ENCODE assay signal across 8 cellular contexts in genomic region chr13:59458908-59459579, GRCh38.
DNase-seq lines count a peak whose midpoint lies in the region; ATAC-seq lines count a peak whose summit lies in the region.

No MANE protein-coding gene starts in this region.

- peaks cover 18% of the 10 kb centered on the region for H3K4me1 Mint-ChIP-seq in dendritic cell treated with granulocyte-macrophage colony-stimulating factor and Interleukin-4, amounts not matched to agents 40 ng/mL and 50 ng/mL, for 4 days (ENCODE audit: low read depth)

- ATAC-seq in GM19328 (IDR thresholded peaks at IDR 0.05; ENCODE audit: unreplicated experiment) (no peak), HG02763 (IDR thresholded peaks at IDR 0.05; ENCODE audit: unreplicated experiment) (no peak)

- H3K79me2 ChIP-seq in Karpas-422 (ENCODE audit: low read length), result no peaks in the 10 kb centered on the region

- no peaks in the 10 kb centered on the region for H3K36me3 Mint-ChIP-seq in dendritic cell treated with granulocyte-macrophage colony-stimulating factor and Interleukin-4, amounts not matched to agents 40 ng/mL and 50 ng/mL, for 4 days (ENCODE audit: low read depth)

- intact Hi-C loops in dendritic cell treated with granulocyte-macrophage colony-stimulating factor and Interleukin-4, amounts not matched to agents 40 ng/mL and 50 ng/mL, for 4 days (cut with micrococcal nuclease), result loop anchor here (5.0 kb wide), 1 partner anchor 208 kb away; no protein-coding TSS in a partner anchor

- H3K27me3 ChIP-seq in BLaER1 (no peaks in the 10 kb centered on the region), Karpas-422 (ENCODE audit: low read length) (no peaks in the 10 kb centered on the region)

- H3K4me3 Mint-ChIP-seq in dendritic cell treated with granulocyte-macrophage colony-stimulating factor and Interleukin-4, amounts not matched to agents 40 ng/mL and 50 ng/mL, for 4 days, result peak overlapping the region; percentile 33

- no peak overlapping the region for H2AFZ ChIP-seq in Karpas-422 (ENCODE audit: low read length)

- H3K9me3 Mint-ChIP-seq in dendritic cell treated with granulocyte-macrophage colony-stimulating factor and Interleukin-4, amounts not matched to agents 40 ng/mL and 50 ng/mL, for 4 days, result no peaks in the 10 kb centered on the region

- peak; percentile 34 for DNase-seq in NCI-H2107 treated with DMSO at 0.1 percent for 48 hours (lab: John Stamatoyannopoulos, UW; ENCODE audit: unreplicated experiment)
- peak; percentile 4 for DNase-seq in midbrain (lab: John Stamatoyannopoulos, UW)
- DNase-seq in Karpas-422, result no peak
- DNase-seq in NCI-H526 (lab: John Stamatoyannopoulos, UW), result no peak

- peak overlapping the region; percentile 85 for H3K27ac Mint-ChIP-seq in dendritic cell treated with granulocyte-macrophage colony-stimulating factor and Interleukin-4, amounts not matched to agents 40 ng/mL and 50 ng/mL, for 4 days

- H4K20me1 ChIP-seq in BLaER1 (no peaks in the 10 kb centered on the region), Karpas-422 (ENCODE audit: insufficient read depth, low read depth, low read length) (no peaks in the 10 kb centered on the region)

- H3K4me3 ChIP-seq in BLaER1, result no peak overlapping the region
- no peak overlapping the region for H3K4me3 ChIP-seq in Karpas-422 (ENCODE audit: low read length)

- H3K36me3 ChIP-seq in BLaER1 (no peaks in the 10 kb centered on the region), Karpas-422 (ENCODE audit: insufficient read depth, low read length) (no peaks in the 10 kb centered on the region)

- no peaks in the 10 kb centered on the region for H3K9me3 ChIP-seq in BLaER1
- no peaks in the 10 kb centered on the region for H3K9me3 ChIP-seq in Karpas-422 (ENCODE audit: low read length)

- H3K27ac ChIP-seq in BLaER1 (peak overlapping the region; percentile 54; the same call in 1 of the 2 replicates), Karpas-422 (ENCODE audit: low read length) (no peak overlapping the region)

- H3K4me1 ChIP-seq in BLaER1 (peaks cover 49% of the 10 kb centered on the region), Karpas-422 (ENCODE audit: low read length) (no peaks in the 10 kb centered on the region)

- H3K27me3 Mint-ChIP-seq in dendritic cell treated with granulocyte-macrophage colony-stimulating factor and Interleukin-4, amounts not matched to agents 40 ng/mL and 50 ng/mL, for 4 days, result no peaks in the 10 kb centered on the region

- no peaks in the 10 kb centered on the region for H3K9me2 ChIP-seq in Karpas-422 (replicated peaks; ENCODE audit: insufficient read depth, low read length)

- 0 out of 2 replicates have a peak overlapping the region, but pooled peaks have one; percentile 31 for H3K9ac ChIP-seq in BLaER1
- H3K9ac ChIP-seq in Karpas-422 (ENCODE audit: low read length), result no peak overlapping the region

- H3K4me2 ChIP-seq in BLaER1 (peak overlapping the region; percentile 55), Karpas-422 (ENCODE audit: low read depth, low read length, poor library complexity, severe bottlenecking) (no peak overlapping the region)

Comparison
In these comparisons a context has a peak if more than half of its experiments do, and no peak if none do; other contexts are left out.
1. DNase-seq: peak in NCI-H2107 treated with DMSO at 0.1 percent for 48 hours (single experiment) and midbrain (single experiment); none in Karpas-422 (single experiment) and NCI-H526 (0 of 2).